In the genomic region with DNA sequence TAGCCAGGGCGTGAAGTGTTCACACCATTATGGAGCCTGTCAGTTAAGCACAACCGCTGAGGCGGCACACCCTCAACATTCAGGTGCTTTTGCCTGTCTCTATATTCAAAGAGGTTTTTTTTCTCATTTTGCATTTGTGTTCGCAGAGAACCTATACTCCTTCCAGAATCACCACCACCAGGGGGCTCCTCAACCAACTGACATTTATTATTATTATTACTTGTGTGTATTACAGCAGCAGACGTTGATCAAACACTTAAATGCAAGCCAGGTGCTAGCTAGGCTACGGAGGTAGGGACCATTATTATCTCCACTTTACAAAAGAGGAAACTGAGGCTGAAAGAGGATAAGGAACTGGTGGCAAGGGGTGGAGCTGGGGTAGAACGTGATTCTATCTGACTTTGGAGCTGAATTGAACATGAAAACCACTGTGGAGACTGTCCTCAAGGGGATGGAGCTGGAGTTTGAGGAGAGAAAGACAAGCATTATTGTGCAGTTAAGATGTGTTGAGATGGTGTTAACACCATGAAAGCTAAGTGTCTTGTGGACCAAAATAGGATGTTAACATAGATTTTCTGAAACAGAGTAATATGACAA, we compare ENCODE assay signal across 9 cellular contexts.
DNase-seq lines count a peak whose midpoint lies in the region; ATAC-seq, FAIRE-seq and TF ChIP-seq lines count a peak whose summit lies in the region.
"Had no signal": no experiment of that assay in that cellular context is flagged by ENCODE, and none has a peak within 500 bp of the region (broad histone marks: within the 10 kb centered on the region; RNA-seq: fewer than 3 reads in every experiment).

No MANE protein-coding gene starts in this region.

- H3K9me3 ChIP-seq in H1 (ENCODE audit: insufficient read depth in 2 of 2, low read depth in 1 of 2, low read length in 1 of 2) (no peaks in the 10 kb centered on the region), psoas muscle (no peaks in the 10 kb centered on the region)

- POLR2A ChIA-PET in H1 (lab: Charles Lee; ENCODE audit: partially characterized antibody), result no interaction called here

- H3K27ac ChIP-seq in H1 (ENCODE audit: low read depth, low read length) (no peak overlapping the region), psoas muscle (no peak overlapping the region)

- H3K4me2 ChIP-seq in H1 (ENCODE audit: insufficient read depth in 1 of 2, low read depth in 2 of 2, low read length in 2 of 2), result no peak overlapping the region

- 0 out of 2 replicates have a peak overlapping the region, but pooled peaks have one; percentile 11 for H2AFZ ChIP-seq in H1 (ENCODE audit: low read length)

- no peak overlapping the region for H4K5ac ChIP-seq in H1 (ENCODE audit: insufficient read length, low read depth, low read length)

- intact Hi-C loops in psoas muscle (cut with DNase I), result no loop called here

- H3K27me3 ChIP-seq in H1 (replicated peaks in 1 of 4; ENCODE audit: control insufficient read depth in 3 of 4, extremely low read depth in 1 of 4, insufficient read depth in 3 of 4, low read length in 3 of 4) (no peaks in the 10 kb centered on the region), psoas muscle (ENCODE audit: insufficient read depth in 3 of 3, low read length in 2 of 3) (no peaks in the 10 kb centered on the region)

- H3K4me1 ChIP-seq in H1 (replicated peaks in 1 of 4; ENCODE audit: control insufficient read depth in 3 of 4, insufficient read depth in 4 of 4, low read length in 3 of 4) (no peaks in the 10 kb centered on the region), psoas muscle (no peaks in the 10 kb centered on the region)

- H4K20me1 ChIP-seq in H1 (replicated peaks in 1 of 2; ENCODE audit: control insufficient read depth in 1 of 2, insufficient read depth in 2 of 2, low read length in 2 of 2), result no peaks in the 10 kb centered on the region

- TF ChIP-seq CTCF in H1 (IDR thresholded peaks at IDR 0.05; ENCODE audit: control extremely low read depth in 1 of 3, insufficient read depth in 1 of 3, low read depth in 1 of 3, low read length in 3 of 3) (peak in 2 of 3 experiments; percentile 35 to 51; a peak in 3 of 4 replicates), psoas muscle (IDR thresholded peaks at IDR 0.05) (peak; percentile 39)

- H2AK5ac ChIP-seq in H1 (ENCODE audit: low read depth, low read length), result no peak overlapping the region

- DNase-seq in activated CD4-positive, alpha-beta T cell treated with anti-CD3 and anti-CD28 coated beads for 24 hours (ENCODE audit: low read depth in 2 of 2), result peak; percentile 1 to 8
- no peak for DNase-seq in activated CD4-positive, alpha-beta T cell treated with anti-CD3 and anti-CD28 coated beads for 4 hours
- DNase-seq in NCI-H460 (ENCODE audit: extremely low read depth, low read depth), result peak; percentile 19
- peak in 1 of 2 experiments; percentile 63 for DNase-seq in H1 (ENCODE audit: low read depth in 1 of 2, low spot score in 2 of 2)
- no peak for DNase-seq in psoas muscle
- DNase-seq in cortex of kidney (lab: John Stamatoyannopoulos, UW), result no peak
- DNase-seq in NCI-H526 treated with DMSO at 0.1 percent for 48 hours (lab: John Stamatoyannopoulos, UW), result no peak

- H3K4ac ChIP-seq in H1 (replicated peaks; ENCODE audit: insufficient read length, low read depth, low read length), result no peak overlapping the region

- 74% methylated on average over 7 of the region's 7 CpGs; no CpG with 5 or more reads in 1 of the 2 experiments for WGBS in H1 (ENCODE audit: extremely low coverage in 1 of 2, insufficient coverage in 1 of 2, insufficient read length in 1 of 2, insufficient replicate concordance in 2 of 2, low coverage in 1 of 2, low lambda C conversion rate in 2 of 2, missing lambda C conversion rate in 1 of 2), 2 experiments
- 60 to 72% (median 61%) methylated on average over 7 of the region's 7 CpGs for WGBS in psoas muscle, 3 donors

- CTCF ChIA-PET in H1 (lab: Charles Lee; ENCODE audit: partially characterized antibody), result interaction anchor here (0.6 to 3.4 kb wide), 28 partner anchors 9 to 1312 kb away, joined by 3 to 43 read pairs (median 4); no protein-coding TSS in a partner anchor

- TF ChIP-seq RAD21 in H1 (IDR thresholded peaks at IDR 0.05 in 1 of 2, conservative IDR thresholded peaks at IDR 0.05 in 1 of 2; ENCODE audit: low read depth in 2 of 2, low read length in 2 of 2), result peak; percentile 36 to 55; a peak in 3 of 4 replicates

- ATAC-seq in psoas muscle, result no peak
- ATAC-seq in HG02642 (IDR thresholded peaks at IDR 0.05; ENCODE audit: poor library complexity, unreplicated experiment), result no peak

- H3K79me2 ChIP-seq in H1 (ENCODE audit: control insufficient read depth in 1 of 2, insufficient read depth in 2 of 2, low read length in 2 of 2), result no peaks in the 10 kb centered on the region

- no peak overlapping the region for H2BK15ac ChIP-seq in H1 (ENCODE audit: low read length)

- H2BK20ac ChIP-seq in H1 (ENCODE audit: low read length), result no peak overlapping the region

- no peak for TF ChIP-seq EP300 in H1 (IDR thresholded peaks at IDR 0.05; ENCODE audit: borderline replicate concordance in 1 of 2, low read depth in 2 of 2, low read length in 2 of 2)

- no peak overlapping the region for H4K91ac ChIP-seq in H1 (replicated peaks; ENCODE audit: insufficient read length, low read length)

- H3K9ac ChIP-seq in H1 (replicated peaks in 1 of 4; ENCODE audit: extremely low read depth in 1 of 4, low read depth in 3 of 4, low read length in 3 of 4), result no peak overlapping the region

- H3K14ac ChIP-seq in H1 (ENCODE audit: insufficient read length), result no peak overlapping the region

- H3K56ac ChIP-seq in H1 (replicated peaks; ENCODE audit: insufficient read length, low read depth, low read length), result no peak overlapping the region

- peak; percentile 24 for FAIRE-seq in H1 (lab: Jason Lieb, UNC)
- FAIRE-seq: G401.6 had no signal

- no peak for TF ChIP-seq POLR2A in H1 (IDR thresholded peaks at IDR 0.05; ENCODE audit: control extremely low read depth in 1 of 2, low read depth in 2 of 2, low read length in 2 of 2)

- H2BK5ac ChIP-seq in H1 (ENCODE audit: low read depth, low read length), result no peak overlapping the region

- no peaks in the 10 kb centered on the region for H3K79me1 ChIP-seq in H1 (ENCODE audit: low read depth, low read length)

- no peak overlapping the region for H3K23ac ChIP-seq in H1 (ENCODE audit: insufficient read length)

- no peaks in the 10 kb centered on the region for H3K23me2 ChIP-seq in H1 (ENCODE audit: low read depth, low read length)

- no peak overlapping the region for H3K18ac ChIP-seq in H1 (ENCODE audit: extremely low read depth, low read length)

- H3K4me3 ChIP-seq in H1 (ENCODE audit: extremely low read depth in 1 of 4, insufficient read depth in 2 of 4, low read depth in 3 of 4, low read length in 4 of 4), result no peak overlapping the region
- H3K4me3 ChIP-seq in psoas muscle, result no peak overlapping the region

- no peak overlapping the region for H2BK120ac ChIP-seq in H1 (replicated peaks; ENCODE audit: low read depth, low read length)

- H2BK12ac ChIP-seq in H1 (ENCODE audit: low read depth, low read length), result no peak overlapping the region

- H3K36me3 ChIP-seq in H1 (ENCODE audit: control insufficient read depth in 2 of 4, insufficient read depth in 4 of 4, low read length in 3 of 4), result no peaks in the 10 kb centered on the region
- no peaks in the 10 kb centered on the region for H3K36me3 ChIP-seq in psoas muscle (ENCODE audit: insufficient read depth in 1 of 2, low read depth in 1 of 2)

- no peak overlapping the region for H4K8ac ChIP-seq in H1 (ENCODE audit: extremely low read depth, insufficient read depth, low read length)

TF ChIP-seq in H1, 55 proteins besides CTCF, POLR2A, EP300 and RAD21:
- TF ChIP-seq CHD2 (IDR thresholded peaks at IDR 0.05; ENCODE audit: low read length) (no peak), SP1 (IDR thresholded peaks at IDR 0.05; ENCODE audit: low read depth, low read length) (no peak), HDAC6 (IDR thresholded peaks at IDR 0.05; ENCODE audit: low read depth, low read length) (no peak), MAFK (IDR thresholded peaks at IDR 0.05; ENCODE audit: low read depth, low read length) (no peak), CBX5 (IDR thresholded peaks at IDR 0.05; ENCODE audit: low read depth, low read length) (no peak)

Comparison
In these comparisons a context has a peak if more than half of its experiments do, and no peak if none do; other contexts are left out.
1. DNase-seq: peak in activated CD4-positive, alpha-beta T cell treated with anti-CD3 and anti-CD28 coated beads for 24 hours (2 of 2) and NCI-H460 (single experiment); none in activated CD4-positive, alpha-beta T cell treated with anti-CD3 and anti-CD28 coated beads for 4 hours (0 of 2), psoas muscle (0 of 2), cortex of kidney (single experiment) and NCI-H526 treated with DMSO at 0.1 percent for 48 hours (single experiment).